In genomic region chr15:31483053-31483923, GRCh38 we compare ENCODE assay signal across 9 cellular contexts.
A peak's percentile ranks its signal among the peaks of the same experiment; 100 is the strongest.
DNase-seq lines count a peak whose midpoint lies in the region; ATAC-seq and TF ChIP-seq lines count a peak whose summit lies in the region.
"Had no signal": no experiment of that assay in that cellular context is flagged by ENCODE, and none has a peak within 500 bp of the region (broad histone marks: within the 10 kb centered on the region; RNA-seq: fewer than 3 reads in every experiment).

No MANE protein-coding gene starts in this region.

- H3K27ac Mint-ChIP-seq in CD14-positive monocyte: no peak overlapping the region
- H3K27ac Mint-ChIP-seq in WTC11: no peak overlapping the region
- H3K27ac Mint-ChIP-seq in nephron: no peak overlapping the region

- intact Hi-C loops in CD14-positive monocyte (cut with micrococcal nuclease): loop anchor here in 1 of 2 donors (10.0 kb wide), 1 partner anchor 88 kb away; no protein-coding TSS in a partner anchor

- H3K4me3 Mint-ChIP-seq in CD14-positive monocyte (peak overlapping the region; percentile 49 to 84), WTC11 (peak overlapping the region; percentile 67), nephron (peak overlapping the region; percentile 67 to 72 (median 67))
- H3K4me3 Mint-ChIP-seq: neural crest cell had no signal

- H3K4me1 Mint-ChIP-seq in CD14-positive monocyte (peaks cover 10% of the 10 kb centered on the region), WTC11 (peaks cover 6% of the 10 kb centered on the region), nephron (peaks cover 3% of the 10 kb centered on the region)

- peak; percentile 66 for ATAC-seq in WTC11
- ATAC-seq in HG03045 (IDR thresholded peaks at IDR 0.05; ENCODE audit: unreplicated experiment): no peak

- peaks cover 54 to 67% (median 65%) of the 10 kb centered on the region in 3 donors for H3K27me3 Mint-ChIP-seq in CD14-positive monocyte (ENCODE audit: low read depth in 3 of 3)
- H3K27me3 Mint-ChIP-seq in WTC11 (ENCODE audit: low read depth): peaks cover 50% of the 10 kb centered on the region
- H3K27me3 Mint-ChIP-seq in nephron (ENCODE audit: low read depth): peaks cover 75% of the 10 kb centered on the region

- H3K36me3 ChIP-seq in BE2C: no peaks in the 10 kb centered on the region

- DNase-seq in CD14-positive monocyte (ENCODE audit: low spot score) (no peak), WTC11 (ENCODE audit: low spot score) (peak; percentile 52), ecto neural progenitor cell (ENCODE audit: low spot score) (peak; percentile 37), NCI-H2107 (lab: John Stamatoyannopoulos, UW) (no peak), NCI-H446 treated with DMSO at 0.1 percent for 48 hours (lab: John Stamatoyannopoulos, UW) (no peak), BE2C (no peak)

- no peak overlapping the region for H3K4me3 ChIP-seq in BE2C (ENCODE audit: low read depth, low read length)

- H3K9me3 Mint-ChIP-seq in CD14-positive monocyte (peaks cover 5 to 14% (median 11%) of the 10 kb centered on the region in 7 donors), WTC11 (peaks cover 5% of the 10 kb centered on the region; the same call in 1 of the 2 replicates), nephron (peaks cover 7% of the 10 kb centered on the region)
- H3K9me3 Mint-ChIP-seq: neural crest cell had no signal

- POLR2A ChIA-PET in WTC11 (lab: Charles Lee): no interaction called here

- CTCF ChIA-PET in WTC11 (lab: Charles Lee): interaction anchor here (0.5 to 2.9 kb wide), 13 partner anchors 27 to 494 kb away, joined by 3 to 15 read pairs (median 4); no protein-coding TSS in a partner anchor

- H3K9me3 ChIP-seq in BE2C: no peaks in the 10 kb centered on the region

- H3K36me3 Mint-ChIP-seq in CD14-positive monocyte (peaks cover 0 to 4% of the 10 kb centered on the region in 2 donors), WTC11 (peaks cover 8% of the 10 kb centered on the region), nephron (ENCODE audit: low read depth) (peaks cover 9% of the 10 kb centered on the region)

- peaks cover under 1% of the 10 kb centered on the region for H3K4me1 ChIP-seq in BE2C

- no peaks in the 10 kb centered on the region for H3K27me3 ChIP-seq in BE2C

- TF ChIP-seq CTCF in CD14-positive monocyte (IDR thresholded peaks at IDR 0.05): no peak
- TF ChIP-seq CTCF in WTC11 (IDR thresholded peaks at IDR 0.05): no peak
- TF ChIP-seq CTCF in nephron (IDR thresholded peaks at IDR 0.05; ENCODE audit: unreplicated experiment in 3 of 3): no peak
- TF ChIP-seq CTCF in BE2C (IDR thresholded peaks at IDR 0.05; ENCODE audit: low read depth, low read length): no peak

TF ChIP-seq in WTC11, 78 proteins besides CTCF, POLR2A, EP300 and RAD21 (continues in another document):
- TF ChIP-seq FOXJ3 (CRISPR knock-in tag; IDR thresholded peaks at IDR 0.05; ENCODE audit: borderline replicate concordance): no peak
- 0 out of 2 replicates have a peak, but pooled peaks have one; percentile 63 for TF ChIP-seq TCF7 (CRISPR knock-in tag; IDR thresholded peaks at IDR 0.05; ENCODE audit: low read depth)
- no peak for TF ChIP-seq ESRRA (CRISPR knock-in tag; IDR thresholded peaks at IDR 0.05; ENCODE audit: borderline replicate concordance)
- peak; percentile 33; the same call in 1 of the 2 replicates for TF ChIP-seq FOXK1 (CRISPR knock-in tag; IDR thresholded peaks at IDR 0.05)
- no peak for TF ChIP-seq RORB (CRISPR knock-in tag; IDR thresholded peaks at IDR 0.05)
- no peak for TF ChIP-seq JAZF1 (CRISPR knock-in tag; IDR thresholded peaks at IDR 0.05)
- 0 out of 2 replicates have a peak, but pooled peaks have one; percentile 21 for TF ChIP-seq KAT7 (CRISPR knock-in tag; IDR thresholded peaks at IDR 0.05; ENCODE audit: borderline replicate concordance)
- TF ChIP-seq MLX (CRISPR knock-in tag; IDR thresholded peaks at IDR 0.05): no peak
- no peak for TF ChIP-seq PRRX2 (CRISPR knock-in tag; IDR thresholded peaks at IDR 0.05)
- TF ChIP-seq, protein P1, sequence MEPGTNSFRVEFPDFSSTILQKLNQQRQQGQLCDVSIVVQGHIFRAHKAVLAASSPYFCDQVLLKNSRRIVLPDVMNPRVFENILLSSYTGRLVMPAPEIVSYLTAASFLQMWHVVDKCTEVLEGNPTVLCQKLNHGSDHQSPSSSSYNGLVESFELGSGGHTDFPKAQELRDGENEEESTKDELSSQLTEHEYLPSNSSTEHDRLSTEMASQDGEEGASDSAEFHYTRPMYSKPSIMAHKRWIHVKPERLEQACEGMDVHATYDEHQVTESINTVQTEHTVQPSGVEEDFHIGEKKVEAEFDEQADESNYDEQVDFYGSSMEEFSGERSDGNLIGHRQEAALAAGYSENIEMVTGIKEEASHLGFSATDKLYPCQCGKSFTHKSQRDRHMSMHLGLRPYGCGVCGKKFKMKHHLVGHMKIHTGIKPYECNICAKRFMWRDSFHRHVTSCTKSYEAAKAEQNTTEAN (CRISPR knock-in tag; IDR thresholded peaks at IDR 0.05): no peak
- peak; percentile 54; the same call in 1 of the 2 replicates for TF ChIP-seq JUN (CRISPR knock-in tag; IDR thresholded peaks at IDR 0.05)
- no peak for TF ChIP-seq ZNF263 (CRISPR knock-in tag; IDR thresholded peaks at IDR 0.05; ENCODE audit: low read depth)
- no peak for TF ChIP-seq ZNF425 (CRISPR knock-in tag; conservative IDR thresholded peaks at IDR 0.05)
- TF ChIP-seq, protein P2, sequence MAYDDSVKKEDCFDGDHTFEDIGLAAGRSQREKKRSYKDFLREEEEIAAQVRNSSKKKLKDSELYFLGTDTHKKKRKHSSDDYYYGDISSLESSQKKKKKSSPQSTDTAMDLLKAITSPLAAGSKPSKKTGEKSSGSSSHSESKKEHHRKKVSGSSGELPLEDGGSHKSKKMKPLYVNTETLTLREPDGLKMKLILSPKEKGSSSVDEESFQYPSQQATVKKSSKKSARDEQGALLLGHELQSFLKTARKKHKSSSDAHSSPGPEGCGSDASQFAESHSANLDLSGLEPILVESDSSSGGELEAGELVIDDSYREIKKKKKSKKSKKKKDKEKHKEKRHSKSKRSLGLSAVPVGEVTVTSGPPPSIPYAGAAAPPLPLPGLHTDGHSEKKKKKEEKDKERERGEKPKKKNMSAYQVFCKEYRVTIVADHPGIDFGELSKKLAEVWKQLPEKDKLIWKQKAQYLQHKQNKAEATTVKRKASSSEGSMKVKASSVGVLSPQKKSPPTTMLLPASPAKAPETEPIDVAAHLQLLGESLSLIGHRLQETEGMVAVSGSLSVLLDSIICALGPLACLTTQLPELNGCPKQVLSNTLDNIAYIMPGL (CRISPR knock-in tag; IDR thresholded peaks at IDR 0.05): peak; percentile 39; the same call in 1 of the 2 replicates
- TF ChIP-seq, protein P3, sequence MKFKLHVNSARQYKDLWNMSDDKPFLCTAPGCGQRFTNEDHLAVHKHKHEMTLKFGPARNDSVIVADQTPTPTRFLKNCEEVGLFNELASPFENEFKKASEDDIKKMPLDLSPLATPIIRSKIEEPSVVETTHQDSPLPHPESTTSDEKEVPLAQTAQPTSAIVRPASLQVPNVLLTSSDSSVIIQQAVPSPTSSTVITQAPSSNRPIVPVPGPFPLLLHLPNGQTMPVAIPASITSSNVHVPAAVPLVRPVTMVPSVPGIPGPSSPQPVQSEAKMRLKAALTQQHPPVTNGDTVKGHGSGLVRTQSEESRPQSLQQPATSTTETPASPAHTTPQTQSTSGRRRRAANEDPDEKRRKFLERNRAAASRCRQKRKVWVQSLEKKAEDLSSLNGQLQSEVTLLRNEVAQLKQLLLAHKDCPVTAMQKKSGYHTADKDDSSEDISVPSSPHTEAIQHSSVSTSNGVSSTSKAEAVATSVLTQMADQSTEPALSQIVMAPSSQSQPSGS (CRISPR knock-in tag; IDR thresholded peaks at IDR 0.05; ENCODE audit: borderline replicate concordance, low read depth): no peak
- TF ChIP-seq FOXP1 (CRISPR knock-in tag; IDR thresholded peaks at IDR 0.05; ENCODE audit: borderline replicate concordance): peak; percentile 69
- TF ChIP-seq NFATC4 (CRISPR knock-in tag; IDR thresholded peaks at IDR 0.05): no peak
- TF ChIP-seq CREM (CRISPR knock-in tag; IDR thresholded peaks at IDR 0.05): peak; percentile 49; the same call in 1 of the 2 replicates
- no peak for TF ChIP-seq NFE2L1 (CRISPR knock-in tag; IDR thresholded peaks at IDR 0.05)
- no peak for TF ChIP-seq ZNF232 (CRISPR knock-in tag; IDR thresholded peaks at IDR 0.05)
- 0 out of 2 replicates have a peak, but pooled peaks have one; percentile 17 for TF ChIP-seq SP1 (CRISPR knock-in tag; conservative IDR thresholded peaks at IDR 0.05)
- TF ChIP-seq, protein P4, sequence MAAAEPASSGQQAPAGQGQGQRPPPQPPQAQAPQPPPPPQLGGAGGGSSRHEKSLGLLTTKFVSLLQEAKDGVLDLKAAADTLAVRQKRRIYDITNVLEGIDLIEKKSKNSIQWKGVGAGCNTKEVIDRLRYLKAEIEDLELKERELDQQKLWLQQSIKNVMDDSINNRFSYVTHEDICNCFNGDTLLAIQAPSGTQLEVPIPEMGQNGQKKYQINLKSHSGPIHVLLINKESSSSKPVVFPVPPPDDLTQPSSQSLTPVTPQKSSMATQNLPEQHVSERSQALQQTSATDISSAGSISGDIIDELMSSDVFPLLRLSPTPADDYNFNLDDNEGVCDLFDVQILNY (CRISPR knock-in tag; IDR thresholded peaks at IDR 0.05): no peak

Comparison
In these comparisons a context has a peak if more than half of its experiments do, and no peak if none do; other contexts are left out.
1. DNase-seq: peak in WTC11 (single experiment) and ecto neural progenitor cell (single experiment); none in CD14-positive monocyte (single experiment), NCI-H2107 (single experiment), NCI-H446 treated with DMSO at 0.1 percent for 48 hours (single experiment) and BE2C (single experiment).
2. Peak in every context shown above with its lines, with median percentiles within 50 percentile points of each other: H3K4me3 Mint-ChIP-seq.